In the genomic region with DNA sequence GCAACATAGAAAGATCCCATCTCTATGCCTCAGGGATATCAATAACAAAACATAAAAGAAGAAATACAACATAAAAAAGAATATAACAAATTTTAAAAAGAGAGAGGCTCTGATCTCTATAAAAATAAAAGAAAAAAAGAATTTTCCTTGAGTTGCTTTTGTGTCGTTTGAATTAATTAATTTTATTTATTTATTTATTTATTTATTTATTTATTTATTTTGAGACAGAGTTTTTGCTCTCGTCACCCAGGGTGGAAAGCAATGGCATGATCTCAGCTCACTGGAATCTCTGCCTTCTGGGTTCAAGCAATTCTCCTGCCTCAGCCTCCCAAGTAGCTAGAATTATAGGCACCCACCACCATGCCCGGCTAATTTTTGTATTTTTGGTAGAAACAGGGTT, we compare ENCODE assay signal across 17 cellular contexts. TPM values are rescaled to one million over a fixed set of nuclear protein-coding genes. Genes with fewer than 3 reads are reported as not detected.
A peak's percentile ranks its signal among the peaks of the same experiment; 100 is the strongest.
DNase-seq lines count a peak whose midpoint lies in the region; ATAC-seq, FAIRE-seq and TF ChIP-seq lines count a peak whose summit lies in the region.
"Had no signal": no experiment of that assay in that cellular context is flagged by ENCODE, and none has a peak within 500 bp of the region (broad histone marks: within the 10 kb centered on the region; RNA-seq: fewer than 3 reads in every experiment).

No MANE protein-coding gene starts in this region.

- no peak for TF ChIP-seq EP300 in K562 (IDR thresholded peaks at IDR 0.05; ENCODE audit: low read length)
- no peak for TF ChIP-seq EP300 in upper lobe of left lung (IDR thresholded peaks at IDR 0.05)

- H3K9me3 ChIP-seq in heart left ventricle (no peaks in the 10 kb centered on the region), K562 (replicated peaks; ENCODE audit: control insufficient read depth, insufficient read depth, low read depth, low read length) (no peaks in the 10 kb centered on the region), mucosa of rectum (ENCODE audit: control insufficient read depth in 2 of 2, low read length in 2 of 2) (no peaks in the 10 kb centered on the region), upper lobe of left lung (no peaks in the 10 kb centered on the region)
- H3K9me3 ChIP-seq: thoracic aorta had no signal

- POLR2A ChIA-PET in K562 (lab: Yijun Ruan, JAX): interaction anchor here (0.7 to 2.6 kb wide), 5 partner anchors 19 to 141 kb away, joined by 3 to 18 read pairs (median 4); a partner anchor contains a TSS

- no peaks in the 10 kb centered on the region for H3K9me1 ChIP-seq in K562 (ENCODE audit: control insufficient read depth, insufficient read depth, low read length)

- TF ChIP-seq RAD21 in K562 (CRISPR knock-in tag; conservative IDR thresholded peaks at IDR 0.05 in 1 of 2, IDR thresholded peaks at IDR 0.05 in 1 of 2): no peak

- CTCF ChIA-PET in K562 (lab: Yijun Ruan, JAX; ENCODE audit: low intra/inter-chr PET ratio): no interaction called here

- no peak for FAIRE-seq in K562 (lab: Jason Lieb, UNC)
- FAIRE-seq: astrocyte, kidney had no signal

- intact Hi-C loops in heart left ventricle (cut with DNase I) (no loop called here), Right ventricle myocardium inferior (cut with DNase I) (no loop called here), K562 (cut with micrococcal nuclease) (no loop called here)

- no TSS peak for BruUV-seq in K562 (replicated peaks; lab: Mats Ljungman, UMichigan)

- H3K9ac ChIP-seq in K562 (ENCODE audit: insufficient read depth in 1 of 2, low read depth in 2 of 2, low read length in 2 of 2): peak overlapping the region in 1 of 2 experiments; percentile 95; a peak in 2 of 4 replicates
- H3K9ac ChIP-seq in mucosa of rectum (ENCODE audit: low read depth in 1 of 2, low read length in 2 of 2): no peak overlapping the region

- WGBS in heart left ventricle, 4 donors: 91 to 99% (median 93%) methylated on average over 3 of the region's 3 CpGs
- 59% methylated on average over 3 of the region's 3 CpGs for WGBS in K562 (ENCODE audit: insufficient coverage, low coverage, missing lambda C conversion rate)
- WGBS in upper lobe of left lung, 2 donors: 78 to 89% methylated on average over 3 of the region's 3 CpGs

- H3K27ac ChIP-seq in heart left ventricle (peak overlapping the region in 10 of 12 donors; percentile 75 to 96 (median 83)), K562 (ENCODE audit: extremely low read depth, low read depth, low read length) (peak overlapping the region; percentile 100), mucosa of rectum (ENCODE audit: low read depth in 2 of 2, low read length in 2 of 2) (peak overlapping the region; percentile 95 to 96), upper lobe of left lung (peak overlapping the region; percentile 91 to 96 (median 92))

- DNase-seq in heart left ventricle (no peak), Right ventricle myocardium inferior (ENCODE audit: missing footprints) (no peak), K562 (ENCODE audit: extremely low read depth in 1 of 4, low spot score in 3 of 4) (no peak), upper lobe of left lung (no peak), OCI-M2 (lab: John Stamatoyannopoulos, UW; ENCODE audit: unreplicated experiment) (no peak), NCI-H187 treated with DMSO at 0.1 percent for 48 hours (lab: John Stamatoyannopoulos, UW) (no peak), anterior cingulate cortex (lab: John Stamatoyannopoulos, UW) (no peak)
- DNase-seq: activated T-cell treated with anti-CD3 and anti-CD28 coated beads, Interleukin-2, amount 50 U/mL, for 48 hours; DMS79; effector CD8-positive, alpha-beta T cell; kidney; NCI-H1092; T-helper 1 cell had no signal

- H3K4me3 ChIP-seq in heart left ventricle (no peak overlapping the region), K562 (no peak overlapping the region), mucosa of rectum (ENCODE audit: low read length in 2 of 2) (no peak overlapping the region), upper lobe of left lung (no peak overlapping the region)

- TF ChIP-seq CTCF in heart left ventricle (IDR thresholded peaks at IDR 0.05) (no peak), K562 (IDR thresholded peaks at IDR 0.05 in 2 of 3, conservative IDR thresholded peaks at IDR 0.05 in 1 of 3; ENCODE audit: insufficient read depth in 2 of 3, low read depth in 1 of 3, low read length in 3 of 3) (no peak), upper lobe of left lung (IDR thresholded peaks at IDR 0.05) (no peak)

- no peaks in the 10 kb centered on the region for H3K36me3 ChIP-seq in heart left ventricle
- peaks cover 9% of the 10 kb centered on the region for H3K36me3 ChIP-seq in K562 (ENCODE audit: control insufficient read depth, insufficient read depth, low read length)
- H3K36me3 ChIP-seq in mucosa of rectum (ENCODE audit: control insufficient read depth in 2 of 2, insufficient read depth in 2 of 2, low read length in 2 of 2): peaks cover 3 to 9% of the 10 kb centered on the region in 2 donors
- peaks cover 0 to 6% (median 0%) of the 10 kb centered on the region in 4 donors for H3K36me3 ChIP-seq in upper lobe of left lung
- H3K36me3 ChIP-seq: thoracic aorta had no signal

- peaks cover 87% of the 10 kb centered on the region for H3K79me2 ChIP-seq in K562 (ENCODE audit: control insufficient read depth, insufficient read depth, low read length)

- in situ Hi-C loops in K562 (cut with MboI): no loop called here

- no peak overlapping the region for H2AFZ ChIP-seq in K562 (ENCODE audit: low read depth, low read length)

- H4K20me1 ChIP-seq in K562 (replicated peaks; ENCODE audit: control insufficient read depth, insufficient read depth, low read length): no peaks in the 10 kb centered on the region

- no peaks in the 10 kb centered on the region for H3K27me3 ChIP-seq in heart left ventricle
- H3K27me3 ChIP-seq in K562 (ENCODE audit: control insufficient read depth in 2 of 2, insufficient read depth in 2 of 2, low read length in 2 of 2): no peaks in the 10 kb centered on the region
- H3K27me3 ChIP-seq in mucosa of rectum (ENCODE audit: control insufficient read depth in 2 of 2, insufficient read depth in 2 of 2, low read length in 2 of 2): no peaks in the 10 kb centered on the region
- H3K27me3 ChIP-seq in upper lobe of left lung: no peaks in the 10 kb centered on the region

- ATAC-seq in heart left ventricle (no peak), Right ventricle myocardium inferior (no peak), K562 (no peak), upper lobe of left lung (ENCODE audit: low FRiP score in 2 of 2) (no peak)

- peak overlapping the region; percentile 88; the same call in 1 of the 2 replicates for H3K4me2 ChIP-seq in K562 (ENCODE audit: insufficient read depth, low read length)

- H3K4me1 ChIP-seq in heart left ventricle (peaks cover 0 to 56% (median 15%) of the 10 kb centered on the region in 12 donors), K562 (replicated peaks in 1 of 2; ENCODE audit: control insufficient read depth in 2 of 2, insufficient read depth in 2 of 2, low read length in 2 of 2) (peaks cover 44 to 49% of the 10 kb centered on the region in 2 experiments), mucosa of rectum (ENCODE audit: control insufficient read depth in 2 of 2, insufficient read depth in 2 of 2, low read length in 2 of 2) (peaks cover 21 to 25% of the 10 kb centered on the region in 2 donors), upper lobe of left lung (peaks cover 69 to 94% (median 71%) of the 10 kb centered on the region in 4 donors)

- TF ChIP-seq POLR2A in heart left ventricle (IDR thresholded peaks at IDR 0.05) (no peak), K562 (conservative IDR thresholded peaks at IDR 0.05) (no peak), upper lobe of left lung (IDR thresholded peaks at IDR 0.05) (no peak)

RNA-seq across cellular contexts. Expression of a gene that starts 8.5 kb away (rescaled TPM):
- total RNA-seq in heart left ventricle (10 to 100 TPM in 5 of 9 donors, 1 to 10 TPM in 4; 7.5 to 23.4 (median 10.9) TPM), Right ventricle myocardium inferior (9.8 TPM), K562 (2014; rRNA removed) (27.4 and 33.9 TPM in 2 replicates), K562 (2014; rRNA removed; fragmentation: Illumina TruSeq; extraction: Trizol) (66.3 and 74.4 TPM in 2 replicates), K562 (2015; rRNA removed; fragmentation: Illumina TruSeq; extraction: Trizol) (45.6 and 46.4 TPM in 2 replicates), K562 (2021) (52.9 and 60.6 TPM in 2 replicates), upper lobe of left lung (100 to 1,000 TPM in 5 of 6 donors, 10 to 100 TPM in 1; 99.0 to 209 (median 172) TPM)
- polyA plus RNA-seq in heart left ventricle (10 to 100 TPM in 1 of 2 donors, 1 to 10 TPM in 1; 7.4 to 13.8 TPM), K562 (2011; rRNA removed) (187 and 204 TPM in 2 replicates), K562 (2014; fragmentation: Illumina TruSeq; extraction: Trizol) (101 and 117 TPM in 2 replicates), K562 (2014; fragmentation: Nextera tagmentation; extraction: Ambion mirVana) (10 to 100 TPM; 30.6 to 52.5 TPM), K562 (2014; rRNA removed) (29.3 and 34.0 TPM in 2 replicates)
- 141 and 286 TPM in 2 replicates for total RNA-seq in K562 (2011; cell fraction: chromatin; rRNA removed; ENCODE audit: low replicate concordance)
- 122 and 178 TPM in 2 replicates for total RNA-seq in K562 (2011; cell fraction: nucleolus; rRNA removed)
- 177 and 186 TPM in 2 replicates for total RNA-seq in K562 (2011; cell fraction: nucleoplasm; rRNA removed)
- 165 and 171 TPM in 2 replicates for polyA plus RNA-seq in K562 (2011; cell fraction: cytosol; rRNA removed)
- polyA plus RNA-seq in K562 (2011; cell fraction: nucleus; rRNA removed): 81.4 and 97.5 TPM in 2 replicates
- 38.5 and 65.7 TPM in 2 replicates for polyA plus RNA-seq in K562 (2012)
- 160 and 231 TPM in 2 replicates for polyA minus RNA-seq in K562 (2011; rRNA and poly(A)+ RNA removed)
- 62.2 and 87.5 TPM in 2 replicates for polyA minus RNA-seq in K562 (2011; cell fraction: cytosol; rRNA and poly(A)+ RNA removed)
- 21.8 and 42.3 TPM in 2 replicates for polyA minus RNA-seq in K562 (2011; cell fraction: nucleus; rRNA and poly(A)+ RNA removed)

RNA-seq across cellular contexts. Expression of a gene that starts 26.3 kb away (rescaled TPM):
- total RNA-seq in heart left ventricle: 10 to 100 TPM in 7 of 9 donors, 1 to 10 TPM in 2; 6.1 to 22.7 (median 14.4) TPM
- polyA plus RNA-seq in heart left ventricle: 10 to 100 TPM; 14.7 to 16.2 TPM
- 10.5 TPM for total RNA-seq in Right ventricle myocardium inferior
- 1.5 and 4.4 TPM in 2 replicates for total RNA-seq in K562 (2011; cell fraction: chromatin; rRNA removed; ENCODE audit: low replicate concordance)
- total RNA-seq in K562 (2011; cell fraction: nucleolus; rRNA removed): 2.0 and 3.0 TPM in 2 replicates
- total RNA-seq in K562 (2011; cell fraction: nucleoplasm; rRNA removed): 2.4 and 4.0 TPM in 2 replicates
- not detected in 2 replicates for total RNA-seq in K562 (2014; rRNA removed)
- not detected in 2 replicates for total RNA-seq in K562 (2014; rRNA removed; fragmentation: Illumina TruSeq; extraction: Trizol)
- total RNA-seq in K562 (2015; rRNA removed; fragmentation: Illumina TruSeq; extraction: Trizol): 0.23 TPM in 1 of 2 replicates, not detected in the other
- 0.38 and 0.53 TPM in 2 replicates for total RNA-seq in K562 (2021)
- polyA plus RNA-seq in K562 (2011; rRNA removed): 0.23 TPM in 1 of 2 replicates, not detected in the other
- polyA plus RNA-seq in K562 (2011; cell fraction: cytosol; rRNA removed): not detected in 2 replicates
- polyA plus RNA-seq in K562 (2011; cell fraction: nucleus; rRNA removed): 1.3 and 3.0 TPM in 2 replicates
- polyA plus RNA-seq in K562 (2012): 0.26 and 0.84 TPM in 2 replicates
- not detected in 2 replicates for polyA plus RNA-seq in K562 (2014; fragmentation: Illumina TruSeq; extraction: Trizol)
- not detected for polyA plus RNA-seq in K562 (2014; fragmentation: Nextera tagmentation; extraction: Ambion mirVana)
- polyA plus RNA-seq in K562 (2014; rRNA removed): 0.23 and 0.27 TPM in 2 replicates
- 0.53 TPM in 1 of 2 replicates, not detected in the other for polyA minus RNA-seq in K562 (2011; rRNA and poly(A)+ RNA removed)
- not detected in 2 replicates for polyA minus RNA-seq in K562 (2011; cell fraction: cytosol; rRNA and poly(A)+ RNA removed)
- polyA minus RNA-seq in K562 (2011; cell fraction: nucleus; rRNA and poly(A)+ RNA removed): 0.81 and 1.1 TPM in 2 replicates
- total RNA-seq in upper lobe of left lung: 100 to 1,000 TPM in 4 of 6 donors, 10 to 100 TPM in 2; 56.2 to 170 (median 113) TPM

RNA-seq across cellular contexts. Expression of a gene that starts 33.4 kb away (rescaled TPM):
- total RNA-seq in heart left ventricle (10 to 100 TPM; 20.2 to 51.1 (median 28.2) TPM), Right ventricle myocardium inferior (33.7 TPM), K562 (2014; rRNA removed) (59.8 and 77.5 TPM in 2 replicates), K562 (2014; rRNA removed; fragmentation: Illumina TruSeq; extraction: Trizol) (43.1 and 52.9 TPM in 2 replicates), K562 (2015; rRNA removed; fragmentation: Illumina TruSeq; extraction: Trizol) (56.4 and 57.5 TPM in 2 replicates), K562 (2021) (50.6 and 51.1 TPM in 2 replicates), upper lobe of left lung (100 to 1,000 TPM in 1 of 6 donors, 10 to 100 TPM in 5; 78.2 to 151 (median 84.2) TPM)
- polyA plus RNA-seq in heart left ventricle (10 to 100 TPM; 31.9 to 43.0 TPM), K562 (2011; rRNA removed) (52.8 and 54.2 TPM in 2 replicates), K562 (2014; fragmentation: Illumina TruSeq; extraction: Trizol) (53.1 and 57.5 TPM in 2 replicates), K562 (2014; fragmentation: Nextera tagmentation; extraction: Ambion mirVana) (10 to 100 TPM in 1 of 2 experiments, 1 to 10 TPM in 1; 7.4 to 46.3 TPM), K562 (2014; rRNA removed) (50.9 and 60.2 TPM in 2 replicates)
- 56.3 and 125 TPM in 2 replicates for total RNA-seq in K562 (2011; cell fraction: chromatin; rRNA removed; ENCODE audit: low replicate concordance)
- total RNA-seq in K562 (2011; cell fraction: nucleolus; rRNA removed): 93.4 and 97.7 TPM in 2 replicates
- total RNA-seq in K562 (2011; cell fraction: nucleoplasm; rRNA removed): 70.5 and 77.6 TPM in 2 replicates
- polyA plus RNA-seq in K562 (2011; cell fraction: cytosol; rRNA removed): 52.1 and 58.4 TPM in 2 replicates
- polyA plus RNA-seq in K562 (2011; cell fraction: nucleus; rRNA removed): 205 and 262 TPM in 2 replicates
- polyA plus RNA-seq in K562 (2012): 44.8 and 45.4 TPM in 2 replicates
- 67.4 and 82.4 TPM in 2 replicates for polyA minus RNA-seq in K562 (2011; rRNA and poly(A)+ RNA removed)
- polyA minus RNA-seq in K562 (2011; cell fraction: cytosol; rRNA and poly(A)+ RNA removed): 31.4 and 33.5 TPM in 2 replicates
- 33.8 and 36.8 TPM in 2 replicates for polyA minus RNA-seq in K562 (2011; cell fraction: nucleus; rRNA and poly(A)+ RNA removed)

RNA-seq across cellular contexts. Expression of a gene that starts 57.3 kb away (rescaled TPM):
- total RNA-seq in heart left ventricle (10 to 100 TPM in 2 of 9 donors, 1 to 10 TPM in 7; 1.7 to 32.2 (median 2.1) TPM), Right ventricle myocardium inferior (3.7 TPM), K562 (2014; rRNA removed) (0.04 and 0.73 TPM in 2 replicates), K562 (2014; rRNA removed; fragmentation: Illumina TruSeq; extraction: Trizol) (0.06 and 0.07 TPM in 2 replicates), K562 (2015; rRNA removed; fragmentation: Illumina TruSeq; extraction: Trizol) (0.04 and 0.07 TPM in 2 replicates), K562 (2021) (0.35 and 0.42 TPM in 2 replicates), upper lobe of left lung (10 to 100 TPM; 26.8 to 69.9 (median 51.2) TPM)
- polyA plus RNA-seq in heart left ventricle (1 to 10 TPM; 1.3 to 3.0 TPM), K562 (2011; rRNA removed) (0.12 and 0.20 TPM in 2 replicates), K562 (2014; fragmentation: Illumina TruSeq; extraction: Trizol) (0.11 and 0.12 TPM in 2 replicates), K562 (2014; fragmentation: Nextera tagmentation; extraction: Ambion mirVana) (under 1 TPM; 0.01 to 0.03 TPM), K562 (2014; rRNA removed) (0.17 and 0.18 TPM in 2 replicates)
- 0.12 and 0.28 TPM in 2 replicates for total RNA-seq in K562 (2011; cell fraction: chromatin; rRNA removed; ENCODE audit: low replicate concordance)
- 0.13 and 0.17 TPM in 2 replicates for total RNA-seq in K562 (2011; cell fraction: nucleolus; rRNA removed)
- 0.15 TPM in 1 of 2 replicates, not detected in the other for total RNA-seq in K562 (2011; cell fraction: nucleoplasm; rRNA removed)
- 0.15 and 0.58 TPM in 2 replicates for polyA plus RNA-seq in K562 (2011; cell fraction: cytosol; rRNA removed)
- polyA plus RNA-seq in K562 (2011; cell fraction: nucleus; rRNA removed): 0.10 and 0.28 TPM in 2 replicates
- 0.21 and 0.39 TPM in 2 replicates for polyA plus RNA-seq in K562 (2012)
- 0.09 and 0.14 TPM in 2 replicates for polyA minus RNA-seq in K562 (2011; rRNA and poly(A)+ RNA removed)
- polyA minus RNA-seq in K562 (2011; cell fraction: cytosol; rRNA and poly(A)+ RNA removed): 0.19 TPM in 1 of 2 replicates, not detected in the other
- not detected in 2 replicates for polyA minus RNA-seq in K562 (2011; cell fraction: nucleus; rRNA and poly(A)+ RNA removed)

RNA-seq across cellular contexts. Expression of a gene that starts 57.8 kb away (rescaled TPM):
- total RNA-seq in heart left ventricle: 1 to 10 TPM in 1 of 9 donors, under 1 TPM in 1, not detected in 7; 0.46 to 4.1 TPM
- under 1 TPM; 0.15 to 0.23 TPM for polyA plus RNA-seq in heart left ventricle
- not detected for total RNA-seq in Right ventricle myocardium inferior
- not detected in 2 replicates for total RNA-seq in K562 (2011; cell fraction: chromatin; rRNA removed; ENCODE audit: low replicate concordance)
- total RNA-seq in K562 (2011; cell fraction: nucleolus; rRNA removed): not detected in 2 replicates
- total RNA-seq in K562 (2011; cell fraction: nucleoplasm; rRNA removed): not detected in 2 replicates
- total RNA-seq in K562 (2014; rRNA removed): not detected in 2 replicates
- not detected in 2 replicates for total RNA-seq in K562 (2014; rRNA removed; fragmentation: Illumina TruSeq; extraction: Trizol)
- not detected in 2 replicates for total RNA-seq in K562 (2015; rRNA removed; fragmentation: Illumina TruSeq; extraction: Trizol)
- total RNA-seq in K562 (2021): not detected in 2 replicates
- polyA plus RNA-seq in K562 (2011; rRNA removed): not detected in 2 replicates
- polyA plus RNA-seq in K562 (2011; cell fraction: cytosol; rRNA removed): not detected in 2 replicates
- not detected in 2 replicates for polyA plus RNA-seq in K562 (2011; cell fraction: nucleus; rRNA removed)
- polyA plus RNA-seq in K562 (2012): not detected in 2 replicates
- not detected in 2 replicates for polyA plus RNA-seq in K562 (2014; fragmentation: Illumina TruSeq; extraction: Trizol)
- polyA plus RNA-seq in K562 (2014; fragmentation: Nextera tagmentation; extraction: Ambion mirVana): not detected
- not detected in 2 replicates for polyA plus RNA-seq in K562 (2014; rRNA removed)
- polyA minus RNA-seq in K562 (2011; rRNA and poly(A)+ RNA removed): not detected in 2 replicates
- not detected in 2 replicates for polyA minus RNA-seq in K562 (2011; cell fraction: cytosol; rRNA and poly(A)+ RNA removed)
- not detected in 2 replicates for polyA minus RNA-seq in K562 (2011; cell fraction: nucleus; rRNA and poly(A)+ RNA removed)
- 10 to 100 TPM; 21.4 to 63.8 (median 38.8) TPM for total RNA-seq in upper lobe of left lung
- total RNA-seq: astrocyte, kidney, PC-3 had no signal
